ENCODE assay signal across 8 cellular contexts in genomic region chr3:46882377-46883015, GRCh38. TPM values are rescaled to one million over a fixed set of nuclear protein-coding genes. Genes with fewer than 3 reads are reported as not detected.
DNase-seq lines count a peak whose midpoint lies in the region; ATAC-seq lines count a peak whose summit lies in the region.

No MANE protein-coding gene starts in this region.

- no peak overlapping the region for H3K27ac Mint-ChIP-seq in activated CD4-positive, alpha-beta T cell treated with anti-CD3 and anti-CD28 coated beads for 36 hours

- no peaks in the 10 kb centered on the region for H3K36me3 Mint-ChIP-seq in activated CD4-positive, alpha-beta T cell treated with anti-CD3 and anti-CD28 coated beads for 36 hours (ENCODE audit: low read depth)
- no peaks in the 10 kb centered on the region for H3K36me3 Mint-ChIP-seq in activated T-cell treated with anti-CD3 and anti-CD28 coated beads, Interleukin-2, amount 50 U/mL, for 4 hours (ENCODE audit: insufficient read depth)

- CTCF ChIA-PET in activated CD4-positive, alpha-beta T cell treated with anti-CD3 and anti-CD28 coated beads for 36 hours (lab: Charles Lee): interaction anchor here (0.7 to 1.0 kb wide), 2 partner anchors 27 to 35 kb away, joined by 3 read pairs; no protein-coding TSS in a partner anchor

- no peaks in the 10 kb centered on the region for H3K4me1 Mint-ChIP-seq in activated CD4-positive, alpha-beta T cell treated with anti-CD3 and anti-CD28 coated beads for 36 hours
- peaks cover 3% of the 10 kb centered on the region for H3K4me1 Mint-ChIP-seq in activated T-cell treated with anti-CD3 and anti-CD28 coated beads, Interleukin-2, amount 50 U/mL, for 4 hours (ENCODE audit: low read depth)

- intact Hi-C loops in activated CD4-positive, alpha-beta T cell treated with anti-CD3 and anti-CD28 coated beads for 36 hours (cut with DNase I, micrococcal nuclease): no loop called here
- intact Hi-C loops in left ventricle myocardium superior (cut with micrococcal nuclease) (no loop called here), sciatic nerve (cut with DNase I) (no loop called here)

- POLR2A ChIA-PET in activated CD4-positive, alpha-beta T cell treated with anti-CD3 and anti-CD28 coated beads for 36 hours (lab: Charles Lee): no interaction called here

- no peaks in the 10 kb centered on the region for H3K9me3 Mint-ChIP-seq in activated CD4-positive, alpha-beta T cell treated with anti-CD3 and anti-CD28 coated beads for 36 hours (ENCODE audit: low read depth)
- no peaks in the 10 kb centered on the region for H3K9me3 Mint-ChIP-seq in activated T-cell treated with anti-CD3 and anti-CD28 coated beads, Interleukin-2, amount 50 U/mL, for 4 hours

- peaks cover 32% of the 10 kb centered on the region for H3K27me3 Mint-ChIP-seq in activated CD4-positive, alpha-beta T cell treated with anti-CD3 and anti-CD28 coated beads for 36 hours
- H3K27me3 Mint-ChIP-seq in activated T-cell treated with anti-CD3 and anti-CD28 coated beads, Interleukin-2, amount 50 U/mL, for 4 hours (ENCODE audit: low read depth): peaks cover 48% of the 10 kb centered on the region

- peak overlapping the region; percentile 49 for H3K4me3 Mint-ChIP-seq in activated CD4-positive, alpha-beta T cell treated with anti-CD3 and anti-CD28 coated beads for 36 hours
- peak overlapping the region; percentile 72 for H3K4me3 Mint-ChIP-seq in activated T-cell treated with anti-CD3 and anti-CD28 coated beads, Interleukin-2, amount 50 U/mL, for 4 hours

- ATAC-seq in activated CD4-positive, alpha-beta T cell treated with anti-CD3 and anti-CD28 coated beads for 36 hours: no peak
- ATAC-seq in activated T-cell treated with anti-CD3 and anti-CD28 coated beads, Interleukin-2, amount 50 U/mL, for 4 hours: peak; percentile 25 to 29
- peak; percentile 58 for ATAC-seq in left ventricle myocardium superior
- peak; percentile 22 for ATAC-seq in sciatic nerve
- ATAC-seq in GM21526 (IDR thresholded peaks at IDR 0.05; ENCODE audit: low FRiP score, unreplicated experiment): no peak
- no peak for ATAC-seq in GM21381 (IDR thresholded peaks at IDR 0.05; ENCODE audit: unreplicated experiment)

- DNase-seq in activated CD4-positive, alpha-beta T cell treated with anti-CD3 and anti-CD28 coated beads for 36 hours: no peak
- DNase-seq in activated CD4-positive, alpha-beta T cell treated with anti-CD3 and anti-CD28 coated beads for 1 hour: no peak
- DNase-seq in activated T-cell treated with anti-CD3 and anti-CD28 coated beads, Interleukin-2, amount 50 U/mL, for 4 hours: no peak
- DNase-seq in left ventricle myocardium superior (peak; percentile 58), sciatic nerve (ENCODE audit: low spot score) (no peak), T-helper 9 cell (no peak)

RNA-seq across cellular contexts. Expression of gene PTH1R, which starts 5.0 kb away (rescaled TPM):
- total RNA-seq in activated CD4-positive, alpha-beta T cell treated with anti-CD3 and anti-CD28 coated beads for 36 hours: not detected
- total RNA-seq in activated T-cell treated with anti-CD3 and anti-CD28 coated beads, Interleukin-2, amount 50 U/mL, for 4 hours: not detected
- 13.0 TPM for total RNA-seq in left ventricle myocardium superior
- 6.6 TPM for total RNA-seq in sciatic nerve

RNA-seq across cellular contexts. Expression of gene MYL3, which starts 19.3 kb away (rescaled TPM):
- total RNA-seq in activated CD4-positive, alpha-beta T cell treated with anti-CD3 and anti-CD28 coated beads for 36 hours: not detected
- not detected for total RNA-seq in activated T-cell treated with anti-CD3 and anti-CD28 coated beads, Interleukin-2, amount 50 U/mL, for 4 hours
- 9,164 TPM for total RNA-seq in left ventricle myocardium superior
- total RNA-seq in sciatic nerve: 3.3 TPM

Comparison
In these comparisons a context has a peak if more than half of its experiments do, and no peak if none do; other contexts are left out.
1. ATAC-seq: peak in activated T-cell treated with anti-CD3 and anti-CD28 coated beads, Interleukin-2, amount 50 U/mL, for 4 hours (2 of 2), left ventricle myocardium superior (single experiment) and sciatic nerve (single experiment); none in activated CD4-positive, alpha-beta T cell treated with anti-CD3 and anti-CD28 coated beads for 36 hours (single experiment), GM21526 (single experiment) and GM21381 (single experiment).
2. RNA of gene MYL3, which starts 19.3 kb away (total RNA-seq): 9,164 TPM in left ventricle myocardium superior (single experiment); 3.3 TPM in sciatic nerve (single experiment), not detected in activated CD4-positive, alpha-beta T cell treated with anti-CD3 and anti-CD28 coated beads for 36 hours and not detected in activated T-cell treated with anti-CD3 and anti-CD28 coated beads, Interleukin-2, amount 50 U/mL, for 4 hours; every median in the first group is over 1,000 times any median in the second.